Comparison of ENCODE assay signal across 21 cellular contexts in the genomic region with DNA sequence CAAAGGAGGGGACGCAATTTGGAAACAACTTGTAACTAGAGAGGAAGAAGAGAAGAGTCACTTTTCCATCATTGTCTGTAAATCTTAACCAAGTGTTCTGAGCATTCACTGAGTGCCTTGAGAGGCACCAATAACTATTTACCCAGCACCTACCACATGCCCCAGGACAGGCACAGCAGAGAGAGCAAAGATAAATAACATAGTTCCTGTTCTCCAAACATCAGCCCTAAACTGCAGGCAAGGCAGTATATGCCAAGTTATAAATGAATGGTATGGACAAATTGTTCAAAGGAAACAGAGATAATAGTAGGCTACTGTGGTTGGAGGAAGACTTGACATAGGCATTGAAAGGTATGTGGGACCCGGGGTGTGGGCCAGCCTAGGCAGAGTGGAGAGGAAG.
"Had no signal": no experiment of that assay in that cellular context is flagged by ENCODE, and none has a peak within 500 bp of the region (broad histone marks: within the 10 kb centered on the region; RNA-seq: fewer than 3 reads in every experiment).

No MANE protein-coding gene starts in this region.

- H3K9me3 ChIP-seq: body of pancreas, esophagus muscularis mucosa, left ventricle myocardium inferior, mucosa of descending colon, right lobe of liver, thyroid gland, upper lobe of right lung had no signal

- H3K27me3 ChIP-seq: body of pancreas, esophagus muscularis mucosa, right lobe of liver, thyroid gland, upper lobe of right lung had no signal

- H3K4me3 ChIP-seq: body of pancreas, esophagus muscularis mucosa, left ventricle myocardium inferior, mucosa of descending colon, right lobe of liver, thyroid gland, upper lobe of right lung had no signal

- H3K27ac ChIP-seq: body of pancreas, esophagus muscularis mucosa, thyroid gland, upper lobe of right lung had no signal

- ATAC-seq: activated T-cell treated with anti-CD3 and anti-CD28 coated beads, Interleukin-2, amount 50 U/mL, for 72 hours; body of pancreas; mucosa of descending colon; natural killer cell treated with Interleukin-12 subunit alpha and Interleukin-12 subunit beta and Interleukin-15 and Interleukin-18, amount 100 ng/mL, for 72 hours; right lobe of liver; stimulated activated effector memory CD8-positive, alpha-beta T cell treated with anti-CD3 and anti-CD28 coated beads, Interleukin-12 subunit alpha, Interleukin-12 subunit beta, amount 100 ng/mL, for 72 hours; stimulated activated naive CD8-positive, alpha-beta T cell treated with anti-CD3 and anti-CD28 coated beads, Interleukin-15, amount 100 ng/mL, for 72 hours; T-cell; upper lobe of right lung had no signal

- H3K36me3 ChIP-seq: thyroid gland, upper lobe of right lung had no signal

- DNase-seq: activated CD4-positive, alpha-beta T cell treated with anti-CD3 and anti-CD28 coated beads for 4 hours; activated CD4-positive, alpha-beta T cell treated with anti-CD3 and anti-CD28 coated beads, Interleukin-2, amount 50 U/mL, for 4 hours; activated naive CD4-positive, alpha-beta T cell; activated T-cell treated with anti-CD3 and anti-CD28 coated beads for 4 hours; activated T-cell treated with anti-CD3 and anti-CD28 coated beads, Interleukin-2, amount 50 U/mL, for 72 hours; anterior cingulate cortex; body of pancreas; dermis blood vessel endothelial cell; effector CD4-positive, alpha-beta T cell; foreskin melanocyte; left ventricle myocardium inferior; mucosa of descending colon; right lobe of liver; stimulated activated CD4-positive, alpha-beta T cell treated with anti-CD3 and anti-CD28 coated beads, Interleukin-4, amount 100 ng/mL, for 24 hours; stimulated activated naive CD8-positive, alpha-beta T cell treated with anti-CD3 and anti-CD28 coated beads, Interleukin-15, amount 100 ng/mL, for 72 hours; T-cell; thyroid gland; upper lobe of right lung had no signal
